8 cellular contexts compared by ENCODE assay signal in the genomic region with DNA sequence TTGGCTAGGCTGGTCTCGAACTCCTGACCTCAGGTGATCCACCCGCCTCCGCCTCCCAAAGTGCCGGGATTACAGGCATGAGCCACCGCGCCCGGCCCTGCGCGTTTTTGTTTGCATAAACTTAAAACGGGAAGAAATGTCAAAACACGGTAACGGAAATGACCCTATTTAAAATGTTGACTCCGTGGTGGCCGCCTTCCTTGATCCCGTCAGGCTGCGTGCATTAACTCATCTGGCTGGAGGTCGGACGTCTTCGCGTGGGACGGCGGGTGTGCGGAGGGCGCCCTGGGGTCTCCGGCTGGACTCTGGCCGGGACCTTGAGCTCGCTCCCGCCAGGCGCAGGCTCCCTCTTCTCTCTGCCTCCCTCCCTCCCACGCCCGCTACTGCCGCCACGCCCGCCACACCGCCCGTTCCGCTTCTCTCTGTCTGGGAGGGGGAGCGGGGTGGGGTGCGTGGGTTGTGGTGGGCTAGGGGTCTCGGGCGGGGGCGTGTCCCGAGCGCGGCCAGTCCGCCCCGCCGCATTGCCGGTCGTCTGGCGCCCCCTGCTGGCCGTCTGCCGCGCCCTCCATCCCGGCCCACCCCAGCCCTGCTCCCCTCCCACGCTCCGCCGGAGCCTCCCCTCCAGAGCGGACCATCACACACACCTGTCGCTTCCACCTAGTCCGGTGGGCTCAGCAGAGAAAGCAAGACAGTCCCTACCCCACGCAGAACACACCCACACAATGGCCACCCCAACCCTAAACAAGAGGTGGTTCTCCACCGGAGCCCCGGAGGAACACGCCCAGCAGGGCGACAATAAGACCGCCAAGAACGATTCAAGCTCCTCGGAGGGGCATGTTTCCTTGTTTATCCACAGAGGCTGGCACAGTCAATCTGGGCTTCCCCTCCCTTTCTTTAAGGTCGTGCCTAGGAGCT. TPM values are rescaled to one million over a fixed set of nuclear protein-coding genes. Genes with fewer than 3 reads are reported as not detected.
DNase-seq lines count a peak whose midpoint lies in the region; ATAC-seq, FAIRE-seq and TF ChIP-seq lines count a peak whose summit lies in the region.

No MANE protein-coding gene starts in this region.

- 1% methylated on average over 51 to 70 of the region's 70 CpGs for WGBS in pancreas, 2 donors
- WGBS in thyroid gland, 2 donors, result 0 to 1% methylated on average over 2 to 45 of the region's 70 CpGs

- intact Hi-C loops in activated naive CD4-positive, alpha-beta T cell treated with anti-CD3 and anti-CD28 coated beads for 36 hours (cut with micrococcal nuclease), result loop anchor here (1.0 to 5.0 kb wide), 8 partner anchors 116 to 627 kb away; partner anchors contain the start of genes ALOXE3, MYH10, PFAS and RPL26
- intact Hi-C loops in pancreas (cut with DNase I) (loop anchor here (10.0 kb wide), 2 partner anchors 331 to 341 kb away; no protein-coding TSS in a partner anchor), thyroid gland (cut with DNase I) (loop anchor here (5.0 to 10.0 kb wide), 2 partner anchors 171 to 334 kb away; no protein-coding TSS in a partner anchor)

- DNase-seq in SJCRH30, result peak; percentile 23 to 48
- DNase-seq in activated naive CD4-positive, alpha-beta T cell treated with anti-CD3 and anti-CD28 coated beads for 36 hours, result peak; percentile 74
- DNase-seq in glutamatergic neuron, result peak; percentile 88
- DNase-seq in pancreas, result peak; percentile 37 to 93 (median 66)
- peak; percentile 57 to 61 for DNase-seq in thyroid gland
- no peak for DNase-seq in dedifferentiated amniotic fluid mesenchymal stem cell (ENCODE audit: extremely low spot score)

- H3K36me3 ChIP-seq in SJCRH30 (no peaks in the 10 kb centered on the region), pancreas (no peaks in the 10 kb centered on the region), thyroid gland (no peaks in the 10 kb centered on the region)

- TF ChIP-seq CTCF in GM12875 (IDR thresholded peaks at IDR 0.05; ENCODE audit: borderline replicate concordance, insufficient read depth, low read depth, low read length) (peak; percentile 93), glutamatergic neuron (IDR thresholded peaks at IDR 0.05; ENCODE audit: partially characterized antibody, unreplicated experiment) (peak; percentile 100), pancreas (IDR thresholded peaks at IDR 0.05) (peak; percentile 91 to 96 (median 94)), thyroid gland (IDR thresholded peaks at IDR 0.05) (peak; percentile 58 to 96 (median 86))

- H3K4me1 ChIP-seq in SJCRH30, result no peaks in the 10 kb centered on the region
- no peaks in the 10 kb centered on the region for H3K4me1 ChIP-seq in pancreas
- H3K4me1 ChIP-seq in thyroid gland, result peaks cover 5 to 6% of the 10 kb centered on the region in 2 donors

- no peak for TF ChIP-seq POLR2A in thyroid gland (IDR thresholded peaks at IDR 0.05)

- FAIRE-seq in pancreas (lab: Jason Lieb, UNC), result no peak

- H3K9me3 Mint-ChIP-seq in activated naive CD4-positive, alpha-beta T cell treated with anti-CD3 and anti-CD28 coated beads for 36 hours, result peaks cover 5% of the 10 kb centered on the region
- peaks cover 1% of the 10 kb centered on the region for H3K9me3 Mint-ChIP-seq in glutamatergic neuron (ENCODE audit: unreplicated experiment)

- H3K27me3 ChIP-seq in SJCRH30 (no peaks in the 10 kb centered on the region), pancreas (no peaks in the 10 kb centered on the region), thyroid gland (no peaks in the 10 kb centered on the region)

- H3K9me3 ChIP-seq in SJCRH30 (replicated peaks) (no peaks in the 10 kb centered on the region), pancreas (no peaks in the 10 kb centered on the region), thyroid gland (no peaks in the 10 kb centered on the region)

- H3K27ac ChIP-seq in SJCRH30, result no peak overlapping the region
- H3K27ac ChIP-seq in pancreas, result no peak overlapping the region
- H3K27ac ChIP-seq in thyroid gland, result peak overlapping the region in 1 of 3 donors; percentile 31

- ATAC-seq in HG03159 (IDR thresholded peaks at IDR 0.05; ENCODE audit: unreplicated experiment), result peak; percentile 45
- peak; percentile 88 to 96 (median 94) for ATAC-seq in pancreas

- no peaks in the 10 kb centered on the region for H3K27me3 Mint-ChIP-seq in activated naive CD4-positive, alpha-beta T cell treated with anti-CD3 and anti-CD28 coated beads for 36 hours (ENCODE audit: low read depth)
- peaks cover 3% of the 10 kb centered on the region for H3K27me3 Mint-ChIP-seq in glutamatergic neuron (ENCODE audit: unreplicated experiment)

- H3K36me3 Mint-ChIP-seq in activated naive CD4-positive, alpha-beta T cell treated with anti-CD3 and anti-CD28 coated beads for 36 hours (ENCODE audit: low read depth), result no peaks in the 10 kb centered on the region
- H3K36me3 Mint-ChIP-seq in glutamatergic neuron (ENCODE audit: unreplicated experiment), result no peaks in the 10 kb centered on the region

- CTCF ChIA-PET in activated naive CD4-positive, alpha-beta T cell treated with anti-CD3 and anti-CD28 coated beads for 36 hours (lab: Charles Lee), result interaction anchor here (0.6 to 3.3 kb wide), 21 partner anchors 10 to 495 kb away, joined by 3 to 29 read pairs (median 3); no protein-coding TSS in a partner anchor

- peaks cover 8% of the 10 kb centered on the region for H3K4me1 Mint-ChIP-seq in activated naive CD4-positive, alpha-beta T cell treated with anti-CD3 and anti-CD28 coated beads for 36 hours (ENCODE audit: low read depth)
- H3K4me1 Mint-ChIP-seq in glutamatergic neuron (ENCODE audit: low read depth, unreplicated experiment), result no peaks in the 10 kb centered on the region

- H3K27ac Mint-ChIP-seq in activated naive CD4-positive, alpha-beta T cell treated with anti-CD3 and anti-CD28 coated beads for 36 hours, result peak overlapping the region; percentile 53
- no peak overlapping the region for H3K27ac Mint-ChIP-seq in glutamatergic neuron (ENCODE audit: unreplicated experiment)

- H3K4me3 Mint-ChIP-seq in activated naive CD4-positive, alpha-beta T cell treated with anti-CD3 and anti-CD28 coated beads for 36 hours, result peak overlapping the region; percentile 81
- H3K4me3 Mint-ChIP-seq in glutamatergic neuron (ENCODE audit: unreplicated experiment), result peak overlapping the region; percentile 81

- H3K4me3 ChIP-seq in GM12875 (ENCODE audit: low read depth, low read length) (peak overlapping the region; percentile 49), SJCRH30 (peak overlapping the region; percentile 35), pancreas (peak overlapping the region; percentile 9 to 67 (median 42)), thyroid gland (replicated peaks in 1 of 3) (peak overlapping the region in 2 of 3 donors; percentile 23 to 47)

RNA-seq across cellular contexts. Expression of gene CCDC42, which starts 1.2 kb away (rescaled TPM):
- total RNA-seq in SJCRH30 (2014; rRNA removed; shearing (Covaris generic)), result not detected in 2 replicates
- total RNA-seq in activated naive CD4-positive, alpha-beta T cell treated with anti-CD3 and anti-CD28 coated beads for 36 hours, result not detected
- total RNA-seq in glutamatergic neuron (ENCODE audit: unreplicated experiment), result not detected
- not detected for total RNA-seq in pancreas
- under 1 TPM in 1 of 2 donors, not detected in 1; 0.07 TPM for polyA plus RNA-seq in pancreas
- total RNA-seq in thyroid gland, result not detected

RNA-seq across cellular contexts. Expression of gene SPDYE4, which starts 12.5 kb away (rescaled TPM):
- not detected in 2 replicates for total RNA-seq in SJCRH30 (2014; rRNA removed; shearing (Covaris generic))
- not detected for total RNA-seq in activated naive CD4-positive, alpha-beta T cell treated with anti-CD3 and anti-CD28 coated beads for 36 hours
- total RNA-seq in glutamatergic neuron (ENCODE audit: unreplicated experiment), result not detected
- total RNA-seq in pancreas, result under 1 TPM in 1 of 6 donors, not detected in 5; 0.28 TPM
- not detected for polyA plus RNA-seq in pancreas
- not detected for total RNA-seq in thyroid gland

RNA-seq across cellular contexts. Expression of gene MFSD6L, which starts 53.3 kb away (rescaled TPM):
- not detected in 2 replicates for total RNA-seq in SJCRH30 (2014; rRNA removed; shearing (Covaris generic))
- not detected for total RNA-seq in activated naive CD4-positive, alpha-beta T cell treated with anti-CD3 and anti-CD28 coated beads for 36 hours
- total RNA-seq in glutamatergic neuron (ENCODE audit: unreplicated experiment), result not detected
- total RNA-seq in pancreas, result 1 to 10 TPM; 3.9 to 7.7 (median 4.8) TPM
- 1 to 10 TPM; 3.3 to 3.4 TPM for polyA plus RNA-seq in pancreas
- 10 to 100 TPM in 2 of 4 donors, 1 to 10 TPM in 2; 2.4 to 18.6 (median 11.8) TPM for total RNA-seq in thyroid gland
